ENCODE assay signal across 11 cellular contexts in genomic region chr19:10690351-10690781, GRCh38. TPM values are rescaled to one million over a fixed set of nuclear protein-coding genes. Genes with fewer than 3 reads are reported as not detected.
A peak's percentile ranks its signal among the peaks of the same experiment; 100 is the strongest.
DNase-seq lines count a peak whose midpoint lies in the region; ATAC-seq and TF ChIP-seq lines count a peak whose summit lies in the region.
"Had no signal": no experiment of that assay in that cellular context is flagged by ENCODE, and none has a peak within 500 bp of the region (broad histone marks: within the 10 kb centered on the region; RNA-seq: fewer than 3 reads in every experiment).

No MANE protein-coding gene starts in this region.

- H3K27ac Mint-ChIP-seq in naive thymus-derived CD4-positive, alpha-beta T cell, result peak overlapping the region in 3 of 9 donors; percentile 45 to 49 (median 46)

- no peaks in the 10 kb centered on the region for H3K4me1 ChIP-seq in GM23248 (ENCODE audit: insufficient read depth)
- H3K4me1 ChIP-seq in osteoblast (ENCODE audit: insufficient read depth, low read length), result peaks cover 10% of the 10 kb centered on the region
- peaks cover 0 to 4% of the 10 kb centered on the region in 2 donors for H3K4me1 ChIP-seq in naive thymus-derived CD4-positive, alpha-beta T cell (ENCODE audit: control insufficient read depth in 2 of 2, insufficient read depth in 2 of 2, low read length in 2 of 2)

- H3K36me3 ChIP-seq in GM23248 (ENCODE audit: low read depth) (0 out of 2 replicates have a peak, but pooled peaks cover 3% of the 10 kb centered on the region), osteoblast (ENCODE audit: insufficient read depth, low read length) (peaks cover 67% of the 10 kb centered on the region)
- peaks cover 0 to 69% (median 18%) of the 10 kb centered on the region in 3 experiments for H3K36me3 ChIP-seq in naive thymus-derived CD4-positive, alpha-beta T cell (ENCODE audit: control insufficient read depth in 2 of 3, insufficient read depth in 3 of 3, low read length in 3 of 3)

- H2AFZ ChIP-seq in GM23248, result no peak overlapping the region
- no peak overlapping the region for H2AFZ ChIP-seq in osteoblast (ENCODE audit: low read length)

- H3K4me3 Mint-ChIP-seq in naive thymus-derived CD4-positive, alpha-beta T cell, result no peak overlapping the region

- peaks cover under 1 to 10% (median 5%) of the 10 kb centered on the region in 7 donors for H3K4me1 Mint-ChIP-seq in naive thymus-derived CD4-positive, alpha-beta T cell

- 80 to 84% methylated on average over 7 of the region's 7 CpGs for WGBS in GM23248 (ENCODE audit: low coverage in 1 of 2, low lambda C conversion rate in 2 of 2, missing lambda C conversion rate in 2 of 2), 2 experiments

- DNase-seq in GM23248, result peak; percentile 49
- DNase-seq in RWPE1 (ENCODE audit: low spot score), result no peak
- DNase-seq in fibroblast of gingiva (ENCODE audit: low read depth), result peak; percentile 84
- DNase-seq in osteoblast (ENCODE audit: insufficient read length, low spot score, missing footprints), result peak; percentile 88
- no peak for DNase-seq in naive thymus-derived CD4-positive, alpha-beta T cell
- DNase-seq in DMS53 (lab: John Stamatoyannopoulos, UW), result no peak
- DNase-seq: Karpas-422, OCI-M1, T-helper 9 cell had no signal

- CTCF ChIA-PET in RWPE1 (lab: Yijun Ruan, JAX), result interaction anchor here (0.6 to 2.1 kb wide), 2 partner anchors 9 to 346 kb away, joined by 3 to 9 read pairs; no protein-coding TSS in a partner anchor
- CTCF ChIA-PET in naive thymus-derived CD4-positive, alpha-beta T cell (lab: Charles Lee), result no interaction called here

- H3K4me3 ChIP-seq in GM23248, result no peak overlapping the region
- H3K4me3 ChIP-seq in osteoblast (ENCODE audit: insufficient read depth, low read length), result no peak overlapping the region
- H3K4me3 ChIP-seq in naive thymus-derived CD4-positive, alpha-beta T cell (ENCODE audit: low read length), result no peak overlapping the region
- H3K4me3 ChIP-seq: right atrium auricular region had no signal

- no peak for TF ChIP-seq CTCF in RWPE1 (conservative IDR thresholded peaks at IDR 0.05; ENCODE audit: low read depth)
- TF ChIP-seq CTCF in osteoblast (IDR thresholded peaks at IDR 0.05; ENCODE audit: extremely low read depth, low read depth, low read length), result no peak

- no peak for ATAC-seq in GM18909 (IDR thresholded peaks at IDR 0.05; ENCODE audit: poor library complexity, unreplicated experiment)
- no peak for ATAC-seq in naive thymus-derived CD4-positive, alpha-beta T cell

- H3K27me3 ChIP-seq in GM23248 (replicated peaks; ENCODE audit: insufficient read depth), result no peaks in the 10 kb centered on the region
- H3K27me3 ChIP-seq in osteoblast (ENCODE audit: insufficient read depth, low read length), result no peaks in the 10 kb centered on the region
- H3K27me3 ChIP-seq in naive thymus-derived CD4-positive, alpha-beta T cell (ENCODE audit: control insufficient read depth in 2 of 2, insufficient read depth in 2 of 2, low read length in 2 of 2), result no peaks in the 10 kb centered on the region
- H3K27me3 ChIP-seq: right atrium auricular region had no signal

- intact Hi-C loops in naive thymus-derived CD4-positive, alpha-beta T cell (cut with micrococcal nuclease), result loop anchor here in 1 of 2 donors (10.0 kb wide), 1 partner anchor 216 kb away; no protein-coding TSS in a partner anchor

- peaks cover 11% of the 10 kb centered on the region for H3F3A ChIP-seq in GM23248 (ENCODE audit: insufficient read depth)

- H4K20me1 ChIP-seq in GM23248 (ENCODE audit: insufficient read depth), result no peaks in the 10 kb centered on the region
- peaks cover 77% of the 10 kb centered on the region for H4K20me1 ChIP-seq in osteoblast (ENCODE audit: insufficient read depth, low read length)

- H3K27ac ChIP-seq in GM23248, result no peak overlapping the region
- peak overlapping the region; percentile 21 for H3K27ac ChIP-seq in RWPE1
- H3K27ac ChIP-seq in osteoblast (ENCODE audit: low read depth, low read length), result peak overlapping the region; percentile 17
- H3K27ac ChIP-seq in naive thymus-derived CD4-positive, alpha-beta T cell (ENCODE audit: low read depth, low read length), result no peak overlapping the region
- H3K27ac ChIP-seq: right atrium auricular region had no signal

- H3K9me3 Mint-ChIP-seq in naive thymus-derived CD4-positive, alpha-beta T cell, result peaks cover 0 to 2% (median 0%) of the 10 kb centered on the region in 11 donors

- H3K79me2 ChIP-seq in GM23248 (ENCODE audit: insufficient read depth), result no peaks in the 10 kb centered on the region
- H3K79me2 ChIP-seq in osteoblast (ENCODE audit: insufficient read depth, low read length), result peaks cover 37% of the 10 kb centered on the region

- H3K27me3 Mint-ChIP-seq in naive thymus-derived CD4-positive, alpha-beta T cell, result peaks cover 0 to under 1% (median 0%) of the 10 kb centered on the region in 5 donors

- no peaks in the 10 kb centered on the region for H3K9me3 ChIP-seq in GM23248 (ENCODE audit: low read depth)
- no peaks in the 10 kb centered on the region for H3K9me3 ChIP-seq in osteoblast (ENCODE audit: low read depth, low read length)
- no peaks in the 10 kb centered on the region for H3K9me3 ChIP-seq in naive thymus-derived CD4-positive, alpha-beta T cell (ENCODE audit: control insufficient read depth in 2 of 3, low read length in 3 of 3)
- H3K9me3 ChIP-seq: right atrium auricular region had no signal

- H3K9ac ChIP-seq in GM23248, result no peak overlapping the region

- POLR2A ChIA-PET in RWPE1 (lab: Yijun Ruan, JAX; ENCODE audit: low non-redundant PET), result interaction anchor here (0.6 to 0.7 kb wide), 2 partner anchors 38 to 681 kb away, joined by 3 to 4 read pairs; no protein-coding TSS in a partner anchor
- POLR2A ChIA-PET in naive thymus-derived CD4-positive, alpha-beta T cell (lab: Charles Lee), result no interaction called here

- in situ Hi-C loops in GM23248 (cut with MboI), result no loop called here

- no peak overlapping the region for H3K4me2 ChIP-seq in GM23248 (ENCODE audit: unreplicated experiment)
- no peak overlapping the region for H3K4me2 ChIP-seq in osteoblast (ENCODE audit: insufficient read depth, low read length)

- H3K36me3 Mint-ChIP-seq in naive thymus-derived CD4-positive, alpha-beta T cell, result peaks cover 0 to 15% (median 6%) of the 10 kb centered on the region in 5 donors

- H3K9me2 ChIP-seq in GM23248 (ENCODE audit: insufficient read depth), result no peaks in the 10 kb centered on the region

RNA-seq across cellular contexts. Expression of gene QTRT1, which starts 10.9 kb away (rescaled TPM):
- total RNA-seq in GM23248 (2014; rRNA removed; shearing (Covaris generic)), result 33.2 and 42.2 TPM in 2 replicates
- polyA plus RNA-seq in GM23248 (2016; fragmentation: Nextera tagmentation; extraction: Ambion mirVana), result 42.7 and 49.0 TPM in 2 replicates
- 34.0 and 36.5 TPM in 2 replicates for total RNA-seq in osteoblast
- 10 to 100 TPM; 36.1 to 63.4 (median 54.9) TPM for total RNA-seq in naive thymus-derived CD4-positive, alpha-beta T cell
- polyA plus RNA-seq in naive thymus-derived CD4-positive, alpha-beta T cell, result 10 to 100 TPM; 38.0 to 41.8 TPM

RNA-seq across cellular contexts. Expression of gene DNM2, which starts 27.5 kb away (rescaled TPM):
- total RNA-seq in GM23248 (2014; rRNA removed; shearing (Covaris generic)), result 47.2 and 48.9 TPM in 2 replicates
- polyA plus RNA-seq in GM23248 (2016; fragmentation: Nextera tagmentation; extraction: Ambion mirVana), result 58.7 and 60.5 TPM in 2 replicates
- total RNA-seq in osteoblast, result 89.6 and 102 TPM in 2 replicates
- 100 to 1,000 TPM; 238 to 340 (median 269) TPM for total RNA-seq in naive thymus-derived CD4-positive, alpha-beta T cell
- 100 to 1,000 TPM in 1 of 2 donors, 10 to 100 TPM in 1; 49.1 to 111 TPM for polyA plus RNA-seq in naive thymus-derived CD4-positive, alpha-beta T cell

RNA-seq across cellular contexts. Expression of gene ILF3, which starts 36.2 kb away (rescaled TPM):
- 75.5 and 93.2 TPM in 2 replicates for total RNA-seq in GM23248 (2014; rRNA removed; shearing (Covaris generic))
- 80.1 and 81.6 TPM in 2 replicates for polyA plus RNA-seq in GM23248 (2016; fragmentation: Nextera tagmentation; extraction: Ambion mirVana)
- total RNA-seq in osteoblast, result 105 and 107 TPM in 2 replicates
- 100 to 1,000 TPM; 346 to 515 (median 368) TPM for total RNA-seq in naive thymus-derived CD4-positive, alpha-beta T cell
- polyA plus RNA-seq in naive thymus-derived CD4-positive, alpha-beta T cell, result 10 to 100 TPM; 91.0 to 99.9 TPM

Comparison
In these comparisons a context has a peak if more than half of its experiments do, and no peak if none do; other contexts are left out.
1. DNase-seq: peak in GM23248 (single experiment), fibroblast of gingiva (single experiment) and osteoblast (single experiment); none in RWPE1 (single experiment), naive thymus-derived CD4-positive, alpha-beta T cell (0 of 9) and DMS53 (single experiment).
2. H3K27ac ChIP-seq: peak in RWPE1 (single experiment) and osteoblast (single experiment); none in GM23248 (single experiment) and naive thymus-derived CD4-positive, alpha-beta T cell (single experiment).